In genomic region chr7:43318188-43318587, GRCh38 we compare ENCODE assay signal across 13 cellular contexts.
DNase-seq lines count a peak whose midpoint lies in the region; ATAC-seq and TF ChIP-seq lines count a peak whose summit lies in the region.
"Had no signal": no experiment of that assay in that cellular context is flagged by ENCODE, and none has a peak within 500 bp of the region (broad histone marks: within the 10 kb centered on the region; RNA-seq: fewer than 3 reads in every experiment).

No MANE protein-coding gene starts in this region.

- intact Hi-C loops in left cardiac atrium (cut with DNase I) = no loop called here
- intact Hi-C loops in Right ventricle myocardium inferior (cut with DNase I) = no loop called here
- intact Hi-C loops in left colon (cut with DNase I, micrococcal nuclease) = no loop called here

- DNase-seq in left cardiac atrium (no peak), Right ventricle myocardium inferior (ENCODE audit: missing footprints) (no peak), adipocyte (ENCODE audit: low read depth) (peak; percentile 32), fibroblast of the aortic adventitia (ENCODE audit: low read depth) (peak; percentile 7), left colon (no peak), GOT3 (lab: John Stamatoyannopoulos, UW) (no peak)
- DNase-seq in stimulated activated CD4-positive, alpha-beta T cell treated with anti-CD3 and anti-CD28 coated beads, Interleukin-4, amount 100 ng/mL, for 1 hour = no peak
- DNase-seq: Caco-2, KG1, NCI-H187 treated with DMSO at 0.1 percent for 48 hours, NCI-H510A, SK-N-SH had no signal

- no peak for TF ChIP-seq CTCF in fibroblast of the aortic adventitia (IDR thresholded peaks at IDR 0.05; ENCODE audit: insufficient read depth, low read length)

- H3K4me1 ChIP-seq in adipocyte (ENCODE audit: control insufficient read depth, insufficient read depth, low read length) = peaks cover 20% of the 10 kb centered on the region
- H3K4me1 ChIP-seq: Caco-2 had no signal

- peak overlapping the region; percentile 32 for H3K4me3 ChIP-seq in adipocyte (ENCODE audit: low read length)
- H3K4me3 ChIP-seq in fibroblast of the aortic adventitia (ENCODE audit: low read depth, low read length) = no peak overlapping the region

- H3K36me3 ChIP-seq in adipocyte (ENCODE audit: control insufficient read depth, insufficient read depth, low read length, severe bottlenecking) = no peaks in the 10 kb centered on the region

- H3K27me3 ChIP-seq in adipocyte (replicated peaks; ENCODE audit: control insufficient read depth, insufficient read depth, low read length) = no peaks in the 10 kb centered on the region

- H3K9ac ChIP-seq in adipocyte (ENCODE audit: low read length) = no peak overlapping the region
- H3K9ac ChIP-seq: SK-N-SH had no signal

- no peaks in the 10 kb centered on the region for H3K9me3 ChIP-seq in adipocyte (ENCODE audit: control insufficient read depth, low read length)
- H3K9me3 ChIP-seq: Caco-2, SK-N-SH had no signal

- ATAC-seq in left cardiac atrium (peak; percentile 47 to 67), Right ventricle myocardium inferior (no peak), left colon (no peak), HG02840 (IDR thresholded peaks at IDR 0.05; ENCODE audit: low FRiP score, unreplicated experiment) (no peak)

Comparison
In these comparisons a context has a peak if more than half of its experiments do, and no peak if none do; other contexts are left out.
1. ATAC-seq: peak in left cardiac atrium (2 of 2); none in Right ventricle myocardium inferior (single experiment), left colon (single experiment) and HG02840 (single experiment).
2. DNase-seq: peak in adipocyte (single experiment) and fibroblast of the aortic adventitia (single experiment); none in left cardiac atrium (single experiment), Right ventricle myocardium inferior (single experiment), left colon (0 of 2), GOT3 (single experiment) and stimulated activated CD4-positive, alpha-beta T cell treated with anti-CD3 and anti-CD28 coated beads, Interleukin-4, amount 100 ng/mL, for 1 hour (single experiment).